ENCODE assay signal across 8 cellular contexts in the genomic region with DNA sequence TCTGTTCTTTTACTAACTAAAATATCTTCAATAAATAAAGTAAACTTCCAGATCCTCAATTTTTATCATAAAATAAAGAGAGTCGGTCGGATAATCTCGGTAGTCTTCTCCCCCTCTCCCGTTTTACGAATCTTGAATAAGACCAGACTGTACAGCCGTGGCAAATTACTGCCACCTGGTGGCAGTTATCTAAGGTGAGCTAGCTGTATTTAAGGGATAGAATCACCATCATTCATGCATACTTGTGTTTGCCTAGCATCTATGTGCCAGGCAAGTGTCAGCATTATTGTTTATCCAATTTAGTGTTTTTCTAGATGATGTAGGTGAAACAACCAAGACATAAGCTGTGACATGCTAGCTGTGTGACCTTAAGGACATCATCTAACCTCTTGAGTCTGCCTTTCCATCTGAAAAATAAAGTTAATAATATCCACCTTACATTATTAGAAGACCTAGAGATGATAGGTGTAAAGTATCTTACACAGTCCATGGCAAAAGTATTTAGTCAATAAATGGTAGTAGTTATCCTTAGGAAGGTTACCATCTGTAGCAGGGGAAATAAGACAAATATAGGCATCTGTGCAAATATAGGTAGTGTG. TPM values are rescaled to one million over a fixed set of nuclear protein-coding genes. Genes with fewer than 3 reads are reported as not detected.
DNase-seq lines count a peak whose midpoint lies in the region; ATAC-seq and TF ChIP-seq lines count a peak whose summit lies in the region.

No MANE protein-coding gene starts in this region.

- no peaks in the 10 kb centered on the region for H3K4me1 ChIP-seq in psoas muscle

- DNase-seq in DMS 273 (lab: John Stamatoyannopoulos, UW; ENCODE audit: unreplicated experiment) (peak; percentile 81), LNCaP clone FGC (ENCODE audit: low read depth) (peak; percentile 54), RPMI7951 (ENCODE audit: low read depth) (peak; percentile 77), glomerular endothelial cell (ENCODE audit: extremely low read depth, low read depth, low spot score) (peak; percentile 58), psoas muscle (peak in 1 of 2 donors; percentile 27)
- peak; percentile 53 for DNase-seq in activated naive CD4-positive, alpha-beta T cell treated with Interleukin-2 at 50 U/mL for 16 hours

- peak; percentile 75 for ATAC-seq in GM21528 (IDR thresholded peaks at IDR 0.05; ENCODE audit: low FRiP score, unreplicated experiment)
- peak in 2 of 4 donors; percentile 75 to 79 for ATAC-seq in psoas muscle
- no peak for ATAC-seq in GM21737 (IDR thresholded peaks at IDR 0.05; ENCODE audit: unreplicated experiment)

- no peaks in the 10 kb centered on the region for H3K36me3 ChIP-seq in psoas muscle (ENCODE audit: insufficient read depth in 1 of 2, low read depth in 1 of 2)

- WGBS in psoas muscle, 3 donors: 2 to 8% (median 4%) methylated on average over 6 of the region's 6 CpGs

- H3K9me3 ChIP-seq in psoas muscle: no peaks in the 10 kb centered on the region

- TF ChIP-seq CTCF in LNCaP clone FGC (IDR thresholded peaks at IDR 0.05; ENCODE audit: control insufficient read depth, extremely low read depth, insufficient read depth) (peak; percentile 89), psoas muscle (IDR thresholded peaks at IDR 0.05) (peak; percentile 75)

- H3K4me3 ChIP-seq in LNCaP clone FGC (ENCODE audit: low read depth, low read length) (no peak overlapping the region), psoas muscle (no peak overlapping the region)

- H3K27ac ChIP-seq in psoas muscle: no peak overlapping the region

- peaks cover 0 to 3% (median 0%) of the 10 kb centered on the region in 3 donors for H3K27me3 ChIP-seq in psoas muscle (ENCODE audit: insufficient read depth in 3 of 3, low read length in 2 of 3)

- intact Hi-C loops in psoas muscle (cut with DNase I): loop anchor here (10.0 kb wide), 3 partner anchors 292 to 1158 kb away; partner anchors contain the start of gene FBN1 (in 1 of the 2)

RNA-seq across cellular contexts. Expression of gene DUT, which starts 21.3 kb away (rescaled TPM):
- 139 and 142 TPM in 2 replicates for total RNA-seq in RPMI7951 (2014; rRNA removed; shearing (Covaris generic))
- total RNA-seq in glomerular endothelial cell (62.8 and 140 TPM in 2 replicates), psoas muscle (10 to 100 TPM; 37.4 to 56.0 (median 43.3) TPM)
- 10 to 100 TPM; 29.5 to 33.1 (median 32.2) TPM for polyA plus RNA-seq in psoas muscle
